ENCODE assay signal across 1 cellular context in genomic region chr20:62368629-62369507, GRCh38.
TF ChIP-seq lines count a peak whose summit lies in the region.

No MANE protein-coding gene starts in this region.

TF ChIP-seq in HepG2, 621 proteins besides CTCF, POLR2A, EP300 and RAD21 (continued from another document and continues in another):
- TF ChIP-seq ZBTB40 (IDR thresholded peaks at IDR 0.05) (no peak), ZBTB40 (CRISPR knock-in tag; IDR thresholded peaks at IDR 0.05) (no peak), TCF7 (IDR thresholded peaks at IDR 0.05; ENCODE audit: low read depth) (peak; percentile 34; the same call in 1 of the 2 replicates), ZNF101 (CRISPR knock-in tag; IDR thresholded peaks at IDR 0.05; ENCODE audit: borderline replicate concordance, low read depth) (no peak), PAX8 (CRISPR knock-in tag; IDR thresholded peaks at IDR 0.05; ENCODE audit: borderline replicate concordance) (0 out of 2 replicates have a peak, but pooled peaks have one; percentile 75), ZNF383 (CRISPR knock-in tag; IDR thresholded peaks at IDR 0.05; ENCODE audit: borderline replicate concordance) (peak; percentile 86; the same call in 1 of the 2 replicates), HINFP (CRISPR knock-in tag; IDR thresholded peaks at IDR 0.05; ENCODE audit: low read depth) (no peak), ZNF367 (CRISPR knock-in tag; IDR thresholded peaks at IDR 0.05; ENCODE audit: borderline replicate concordance) (no peak), TIGD3 (CRISPR knock-in tag; IDR thresholded peaks at IDR 0.05; ENCODE audit: borderline replicate concordance) (0 out of 2 replicates have a peak, but pooled peaks have one; percentile 10), ZNF552 (CRISPR knock-in tag; IDR thresholded peaks at IDR 0.05; ENCODE audit: borderline replicate concordance) (0 out of 2 replicates have a peak, but pooled peaks have one; percentile 3), PBX2 (CRISPR knock-in tag; IDR thresholded peaks at IDR 0.05) (no peak), ZNF441 (CRISPR knock-in tag; IDR thresholded peaks at IDR 0.05; ENCODE audit: borderline replicate concordance) (no peak), NFRKB (IDR thresholded peaks at IDR 0.05) (no peak), SOX5 (CRISPR knock-in tag; IDR thresholded peaks at IDR 0.05; ENCODE audit: borderline replicate concordance) (no peak), ZBTB39 (CRISPR knock-in tag; IDR thresholded peaks at IDR 0.05) (no peak; the same call in 1 of the 2 replicates), ZNF432 (CRISPR knock-in tag; IDR thresholded peaks at IDR 0.05; ENCODE audit: borderline replicate concordance) (no peak), RFXAP (CRISPR knock-in tag; IDR thresholded peaks at IDR 0.05; ENCODE audit: borderline replicate concordance) (peak; percentile 41; the same call in 1 of the 2 replicates), EEA1 (CRISPR knock-in tag; IDR thresholded peaks at IDR 0.05; ENCODE audit: borderline replicate concordance) (peak; percentile 48; the same call in 1 of the 2 replicates), KMT2A (CRISPR knock-in tag; IDR thresholded peaks at IDR 0.05) (no peak), NFIB (CRISPR knock-in tag; IDR thresholded peaks at IDR 0.05; ENCODE audit: borderline replicate concordance) (no peak), ZFP41 (CRISPR knock-in tag; IDR thresholded peaks at IDR 0.05; ENCODE audit: borderline replicate concordance) (no peak), MTA1 (CRISPR knock-in tag; IDR thresholded peaks at IDR 0.05; ENCODE audit: borderline replicate concordance) (peak; percentile 99), NCOA2 (CRISPR knock-in tag; IDR thresholded peaks at IDR 0.05) (peak; percentile 44), HIVEP1 (CRISPR knock-in tag; IDR thresholded peaks at IDR 0.05) (no peak), HES4 (CRISPR knock-in tag; IDR thresholded peaks at IDR 0.05; ENCODE audit: borderline replicate concordance) (peak; percentile 68; the same call in 1 of the 2 replicates), ZNF746 (CRISPR knock-in tag; IDR thresholded peaks at IDR 0.05) (peak; percentile 57; the same call in 1 of the 2 replicates)
- TF ChIP-seq, protein P1, sequence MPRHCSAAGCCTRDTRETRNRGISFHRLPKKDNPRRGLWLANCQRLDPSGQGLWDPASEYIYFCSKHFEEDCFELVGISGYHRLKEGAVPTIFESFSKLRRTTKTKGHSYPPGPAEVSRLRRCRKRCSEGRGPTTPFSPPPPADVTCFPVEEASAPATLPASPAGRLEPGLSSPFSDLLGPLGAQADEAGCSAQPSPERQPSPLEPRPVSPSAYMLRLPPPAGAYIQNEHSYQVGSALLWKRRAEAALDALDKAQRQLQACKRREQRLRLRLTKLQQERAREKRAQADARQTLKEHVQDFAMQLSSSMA (CRISPR knock-in tag; IDR thresholded peaks at IDR 0.05) = no peak
- TF ChIP-seq, protein P2, sequence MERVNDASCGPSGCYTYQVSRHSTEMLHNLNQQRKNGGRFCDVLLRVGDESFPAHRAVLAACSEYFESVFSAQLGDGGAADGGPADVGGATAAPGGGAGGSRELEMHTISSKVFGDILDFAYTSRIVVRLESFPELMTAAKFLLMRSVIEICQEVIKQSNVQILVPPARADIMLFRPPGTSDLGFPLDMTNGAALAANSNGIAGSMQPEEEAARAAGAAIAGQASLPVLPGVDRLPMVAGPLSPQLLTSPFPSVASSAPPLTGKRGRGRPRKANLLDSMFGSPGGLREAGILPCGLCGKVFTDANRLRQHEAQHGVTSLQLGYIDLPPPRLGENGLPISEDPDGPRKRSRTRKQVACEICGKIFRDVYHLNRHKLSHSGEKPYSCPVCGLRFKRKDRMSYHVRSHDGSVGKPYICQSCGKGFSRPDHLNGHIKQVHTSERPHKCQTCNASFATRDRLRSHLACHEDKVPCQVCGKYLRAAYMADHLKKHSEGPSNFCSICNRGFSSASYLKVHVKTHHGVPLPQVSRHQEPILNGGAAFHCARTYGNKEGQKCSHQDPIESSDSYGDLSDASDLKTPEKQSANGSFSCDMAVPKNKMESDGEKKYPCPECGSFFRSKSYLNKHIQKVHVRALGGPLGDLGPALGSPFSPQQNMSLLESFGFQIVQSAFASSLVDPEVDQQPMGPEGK (CRISPR knock-in tag; IDR thresholded peaks at IDR 0.05) = peak; percentile 94
- TF ChIP-seq, protein P3, sequence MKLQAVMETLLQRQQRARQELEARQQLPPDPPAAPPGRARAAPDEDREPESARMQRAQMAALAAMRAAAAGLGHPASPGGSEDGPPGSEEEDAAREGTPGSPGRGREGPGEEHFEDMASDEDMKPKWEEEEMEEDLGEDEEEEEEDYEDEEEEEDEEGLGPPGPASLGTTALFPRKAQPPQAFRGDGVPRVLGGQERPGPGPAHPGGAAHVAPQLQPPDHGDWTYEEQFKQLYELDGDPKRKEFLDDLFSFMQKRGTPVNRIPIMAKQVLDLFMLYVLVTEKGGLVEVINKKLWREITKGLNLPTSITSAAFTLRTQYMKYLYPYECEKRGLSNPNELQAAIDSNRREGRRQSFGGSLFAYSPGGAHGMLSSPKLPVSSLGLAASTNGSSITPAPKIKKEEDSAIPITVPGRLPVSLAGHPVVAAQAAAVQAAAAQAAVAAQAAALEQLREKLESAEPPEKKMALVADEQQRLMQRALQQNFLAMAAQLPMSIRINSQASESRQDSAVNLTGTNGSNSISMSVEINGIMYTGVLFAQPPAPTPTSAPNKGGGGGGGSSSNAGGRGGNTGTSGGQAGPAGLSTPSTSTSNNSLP (IDR thresholded peaks at IDR 0.05; ENCODE audit: low read depth, low read length) = peak; percentile 62; the same call in 1 of the 2 replicates
